Comparison of ENCODE assay signal across 12 cellular contexts in genomic region chr4:114146947-114147618, GRCh38.
A peak's percentile ranks its signal among the peaks of the same experiment; 100 is the strongest.
DNase-seq lines count a peak whose midpoint lies in the region; ATAC-seq lines count a peak whose summit lies in the region.
"Had no signal": no experiment of that assay in that cellular context is flagged by ENCODE, and none has a peak within 500 bp of the region (broad histone marks: within the 10 kb centered on the region; RNA-seq: fewer than 3 reads in every experiment).

No MANE protein-coding gene starts in this region.

- no peak for ATAC-seq in activated CD4-positive, CD25-positive, alpha-beta regulatory T cell treated with anti-CD3 and anti-CD28 coated beads, Interleukin-2, amount 50 U/mL, for 24 hours
- ATAC-seq: pancreas had no signal

- H3K27ac Mint-ChIP-seq in activated CD4-positive, alpha-beta memory T cell treated with anti-CD3 and anti-CD28 coated beads for 36 hours, result no peak overlapping the region
- no peak overlapping the region for H3K27ac Mint-ChIP-seq in activated CD4-positive, alpha-beta memory T cell treated with anti-CD3 and anti-CD28 coated beads, Interleukin-2, amount 10 ng/mL, durations not matched to agents 7 days and 5 days
- peak overlapping the region; percentile 71 for H3K27ac Mint-ChIP-seq in activated naive CD8-positive, alpha-beta T cell treated with anti-CD3 and anti-CD28 coated beads for 36 hours

- DNase-seq in activated CD4-positive, alpha-beta memory T cell treated with anti-CD3 and anti-CD28 coated beads for 36 hours, result no peak
- DNase-seq in activated CD4-positive, alpha-beta memory T cell treated with anti-CD3 and anti-CD28 coated beads, Interleukin-2, amount 10 ng/mL, durations not matched to agents 7 days and 5 days, result no peak
- DNase-seq in MV-4-11 (lab: John Stamatoyannopoulos, UW) (peak; percentile 91), posterior vena cava (ENCODE audit: low spot score) (peak; percentile 54), iPS-NIHi7 (ENCODE audit: extremely low spot score) (no peak), NCI-H774 (lab: John Stamatoyannopoulos, UW) (no peak)
- DNase-seq in activated naive CD8-positive, alpha-beta T cell treated with anti-CD3 and anti-CD28 coated beads for 36 hours, result no peak
- DNase-seq: DMS153; NCI-H2171 treated with DMSO at 0.1 percent for 48 hours; pancreas; stimulated activated CD8-positive, alpha-beta memory T cell treated with anti-CD3 and anti-CD28 coated beads, Interleukin-4, amount 100 ng/mL, for 48 hours had no signal

- CTCF ChIA-PET in activated CD4-positive, alpha-beta memory T cell treated with anti-CD3 and anti-CD28 coated beads for 36 hours (lab: Charles Lee), result no interaction called here
- CTCF ChIA-PET in activated CD4-positive, alpha-beta memory T cell treated with anti-CD3 and anti-CD28 coated beads, Interleukin-2, amount 10 ng/mL, durations not matched to agents 7 days and 5 days (lab: Charles Lee), result no interaction called here

- peak overlapping the region; percentile 75 for H3K4me3 Mint-ChIP-seq in activated CD4-positive, alpha-beta memory T cell treated with anti-CD3 and anti-CD28 coated beads for 36 hours
- no peak overlapping the region for H3K4me3 Mint-ChIP-seq in activated CD4-positive, alpha-beta memory T cell treated with anti-CD3 and anti-CD28 coated beads, Interleukin-2, amount 10 ng/mL, durations not matched to agents 7 days and 5 days
- H3K4me3 Mint-ChIP-seq in activated naive CD8-positive, alpha-beta T cell treated with anti-CD3 and anti-CD28 coated beads for 36 hours, result peak overlapping the region; percentile 74

- H3K36me3 Mint-ChIP-seq in activated CD4-positive, alpha-beta memory T cell treated with anti-CD3 and anti-CD28 coated beads for 36 hours, result peaks cover 1% of the 10 kb centered on the region
- no peaks in the 10 kb centered on the region for H3K36me3 Mint-ChIP-seq in activated CD4-positive, alpha-beta memory T cell treated with anti-CD3 and anti-CD28 coated beads, Interleukin-2, amount 10 ng/mL, durations not matched to agents 7 days and 5 days (ENCODE audit: low read depth)
- H3K36me3 Mint-ChIP-seq in activated naive CD8-positive, alpha-beta T cell treated with anti-CD3 and anti-CD28 coated beads for 36 hours, result peaks cover 4% of the 10 kb centered on the region

- intact Hi-C loops in activated CD4-positive, alpha-beta memory T cell treated with anti-CD3 and anti-CD28 coated beads for 36 hours (cut with micrococcal nuclease), result no loop called here
- intact Hi-C loops in posterior vena cava (cut with DNase I), result no loop called here

- peaks cover 7% of the 10 kb centered on the region for H3K4me1 Mint-ChIP-seq in activated CD4-positive, alpha-beta memory T cell treated with anti-CD3 and anti-CD28 coated beads for 36 hours (ENCODE audit: low read depth)
- H3K4me1 Mint-ChIP-seq in activated CD4-positive, alpha-beta memory T cell treated with anti-CD3 and anti-CD28 coated beads, Interleukin-2, amount 10 ng/mL, durations not matched to agents 7 days and 5 days, result peaks cover 12% of the 10 kb centered on the region
- peaks cover 10% of the 10 kb centered on the region for H3K4me1 Mint-ChIP-seq in activated naive CD8-positive, alpha-beta T cell treated with anti-CD3 and anti-CD28 coated beads for 36 hours

- peaks cover 4% of the 10 kb centered on the region for H3K9me3 Mint-ChIP-seq in activated CD4-positive, alpha-beta memory T cell treated with anti-CD3 and anti-CD28 coated beads for 36 hours
- H3K9me3 Mint-ChIP-seq in activated CD4-positive, alpha-beta memory T cell treated with anti-CD3 and anti-CD28 coated beads, Interleukin-2, amount 10 ng/mL, durations not matched to agents 7 days and 5 days, result peaks cover 3% of the 10 kb centered on the region
- no peaks in the 10 kb centered on the region for H3K9me3 Mint-ChIP-seq in activated naive CD8-positive, alpha-beta T cell treated with anti-CD3 and anti-CD28 coated beads for 36 hours

- POLR2A ChIA-PET in activated CD4-positive, alpha-beta memory T cell treated with anti-CD3 and anti-CD28 coated beads for 36 hours (lab: Charles Lee), result no interaction called here
- POLR2A ChIA-PET in activated CD4-positive, alpha-beta memory T cell treated with anti-CD3 and anti-CD28 coated beads, Interleukin-2, amount 10 ng/mL, durations not matched to agents 7 days and 5 days (lab: Charles Lee), result no interaction called here

- peaks cover 5% of the 10 kb centered on the region for H3K27me3 Mint-ChIP-seq in activated CD4-positive, alpha-beta memory T cell treated with anti-CD3 and anti-CD28 coated beads for 36 hours
- H3K27me3 Mint-ChIP-seq in activated CD4-positive, alpha-beta memory T cell treated with anti-CD3 and anti-CD28 coated beads, Interleukin-2, amount 10 ng/mL, durations not matched to agents 7 days and 5 days, result peaks cover 2% of the 10 kb centered on the region
- peaks cover 4% of the 10 kb centered on the region for H3K27me3 Mint-ChIP-seq in activated naive CD8-positive, alpha-beta T cell treated with anti-CD3 and anti-CD28 coated beads for 36 hours

Comparison
In these comparisons a context has a peak if more than half of its experiments do, and no peak if none do; other contexts are left out.
1. DNase-seq: peak in MV-4-11 (single experiment) and posterior vena cava (single experiment); none in activated CD4-positive, alpha-beta memory T cell treated with anti-CD3 and anti-CD28 coated beads for 36 hours (single experiment), activated CD4-positive, alpha-beta memory T cell treated with anti-CD3 and anti-CD28 coated beads, Interleukin-2, amount 10 ng/mL, durations not matched to agents 7 days and 5 days (single experiment), activated naive CD8-positive, alpha-beta T cell treated with anti-CD3 and anti-CD28 coated beads for 36 hours (single experiment), iPS-NIHi7 (single experiment) and NCI-H774 (single experiment).